In genomic region chr3:45964139-45964538, GRCh38 we compare ENCODE assay signal across 12 cellular contexts.
DNase-seq lines count a peak whose midpoint lies in the region; ATAC-seq lines count a peak whose summit lies in the region.
"Had no signal": no experiment of that assay in that cellular context is flagged by ENCODE, and none has a peak within 500 bp of the region (broad histone marks: within the 10 kb centered on the region; RNA-seq: fewer than 3 reads in every experiment).

No MANE protein-coding gene starts in this region.

- DNase-seq in activated T-cell treated with anti-CD3 and anti-CD28 coated beads for 48 hours (ENCODE audit: low read depth) (peak; percentile 50), activated T-cell treated with anti-CD3 and anti-CD28 coated beads for 4 hours (no peak), islet precursor cell (no peak), NCI-H1436 (lab: John Stamatoyannopoulos, UW) (no peak)
- DNase-seq in activated T-cell treated with anti-CD3 and anti-CD28 coated beads, Interleukin-2, amount 50 U/mL, for 48 hours, result peak; percentile 67 to 71
- peak in 2 of 3 donors; percentile 29 for DNase-seq in stimulated activated CD4-positive, alpha-beta T cell treated with anti-CD3 and anti-CD28 coated beads, TNF-alpha, amount 100 ng/mL, for 48 hours (ENCODE audit: low read depth in 3 of 3)
- no peak for DNase-seq in central memory CD4-positive, alpha-beta T cell
- DNase-seq: ACHN, DMS79, HCEC 1CT, NCI-H526 had no signal

- ATAC-seq in HG02884 (IDR thresholded peaks at IDR 0.05; ENCODE audit: unreplicated experiment), result peak; percentile 79

Comparison
In these comparisons a context has a peak if more than half of its experiments do, and no peak if none do; other contexts are left out.
1. DNase-seq: peak in activated T-cell treated with anti-CD3 and anti-CD28 coated beads for 48 hours (single experiment), activated T-cell treated with anti-CD3 and anti-CD28 coated beads, Interleukin-2, amount 50 U/mL, for 48 hours (2 of 2) and stimulated activated CD4-positive, alpha-beta T cell treated with anti-CD3 and anti-CD28 coated beads, TNF-alpha, amount 100 ng/mL, for 48 hours (2 of 3); none in activated T-cell treated with anti-CD3 and anti-CD28 coated beads for 4 hours (single experiment), central memory CD4-positive, alpha-beta T cell (single experiment), islet precursor cell (single experiment) and NCI-H1436 (single experiment).